In genomic region chr6:27238010-27238983, GRCh38 we compare ENCODE assay signal across 1 cellular context.
TF ChIP-seq lines count a peak whose summit lies in the region.

No MANE protein-coding gene starts in this region.

TF ChIP-seq in GM23338, 12 proteins besides CTCF, POLR2A, EP300 and RAD21 (continued from another document):
- TF ChIP-seq ETS1 (IDR thresholded peaks at IDR 0.05) (no peak), NANOG (IDR thresholded peaks at IDR 0.05; ENCODE audit: borderline replicate concordance) (no peak)
TF ChIP-seq in GM23338: peak in this region for 1.
